ENCODE assay signal across 14 cellular contexts in the genomic region with DNA sequence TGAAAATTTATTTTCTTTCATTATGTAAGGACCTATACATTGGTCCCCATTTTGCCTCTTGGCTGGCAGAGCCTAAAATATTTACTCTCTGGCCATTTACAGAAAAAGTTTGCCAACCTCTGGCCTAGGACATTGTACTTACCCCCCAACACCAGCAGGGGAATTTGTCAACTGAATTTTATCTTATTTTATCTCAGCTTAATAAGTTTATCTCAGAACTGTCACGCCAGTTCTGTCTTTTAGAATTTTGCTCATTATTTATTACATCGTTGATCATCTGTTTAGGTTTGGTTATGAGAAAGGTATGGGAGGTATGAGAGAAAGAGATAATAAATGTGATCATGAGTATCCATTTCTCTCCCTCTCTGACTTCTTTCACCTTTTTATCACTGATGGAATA. TPM values are rescaled to one million over a fixed set of nuclear protein-coding genes. Genes with fewer than 3 reads are reported as not detected.
DNase-seq lines count a peak whose midpoint lies in the region; ATAC-seq and TF ChIP-seq lines count a peak whose summit lies in the region.
"Had no signal": no experiment of that assay in that cellular context is flagged by ENCODE, and none has a peak within 500 bp of the region (broad histone marks: within the 10 kb centered on the region; RNA-seq: fewer than 3 reads in every experiment).

No MANE protein-coding gene starts in this region.

- ATAC-seq in HG03469 (IDR thresholded peaks at IDR 0.05; ENCODE audit: unreplicated experiment) (no peak), HG03571 (IDR thresholded peaks at IDR 0.05; ENCODE audit: unreplicated experiment) (no peak)
- ATAC-seq: heart left ventricle, left ventricle myocardium superior had no signal

- TF ChIP-seq CTCF in cardiac muscle cell (IDR thresholded peaks at IDR 0.05; ENCODE audit: low read depth, low read length): peak; percentile 33
- TF ChIP-seq CTCF in right atrium auricular region (IDR thresholded peaks at IDR 0.05): peak in 1 of 2 donors; percentile 26
- peak in 4 of 6 experiments; percentile 16 to 48 (median 32) for TF ChIP-seq CTCF in Peyer's patch (IDR thresholded peaks at IDR 0.05)
- TF ChIP-seq CTCF in fibroblast of the aortic adventitia (IDR thresholded peaks at IDR 0.05; ENCODE audit: insufficient read depth, low read length): peak; percentile 46
- TF ChIP-seq CTCF in transverse colon (IDR thresholded peaks at IDR 0.05): peak in 4 of 5 experiments; percentile 5 to 46 (median 26)

- in situ Hi-C loops in transverse colon (cut with MboI; ENCODE audit: low pct_ligation_motif_present in 1 of 4, low pct_unique_long_range_greater_than_20kb in 1 of 4, low sequenced_read_pairs in 3 of 4): loop anchor here in 1 of 4 donors (25.0 kb wide), 1 partner anchor 151 kb away; no protein-coding TSS in a partner anchor

- H3K27ac ChIP-seq in cardiac muscle cell: peak overlapping the region; percentile 77
- no peak overlapping the region for H3K27ac ChIP-seq in right atrium auricular region
- peak overlapping the region in 1 of 4 donors; percentile 53 for H3K27ac ChIP-seq in Peyer's patch
- H3K27ac ChIP-seq in transverse colon: peak overlapping the region in 2 of 4 donors; percentile 59

- no peak for TF ChIP-seq EP300 in transverse colon (IDR thresholded peaks at IDR 0.05; ENCODE audit: low read depth)

- H3K36me3 ChIP-seq in cardiac muscle cell: peaks cover 85% of the 10 kb centered on the region
- peaks cover 95% of the 10 kb centered on the region for H3K36me3 ChIP-seq in right atrium auricular region
- peaks cover 0 to 84% (median 9%) of the 10 kb centered on the region in 3 donors for H3K36me3 ChIP-seq in Peyer's patch
- H3K36me3 ChIP-seq in transverse colon: peaks cover 0 to 88% (median 30%) of the 10 kb centered on the region in 4 donors

- H3K4me1 ChIP-seq in cardiac muscle cell (ENCODE audit: low read depth) (peaks cover 4% of the 10 kb centered on the region), right atrium auricular region (peaks cover 0 to 5% of the 10 kb centered on the region in 2 donors), Peyer's patch (peaks cover 0 to 36% (median 4%) of the 10 kb centered on the region in 4 donors), transverse colon (peaks cover 5 to 51% (median 40%) of the 10 kb centered on the region in 4 donors)

- no peak overlapping the region for H3K4me3 ChIP-seq in cardiac muscle cell
- no peak overlapping the region for H3K4me3 ChIP-seq in right atrium auricular region
- H3K4me3 ChIP-seq in Peyer's patch: no peak overlapping the region
- H3K4me3 ChIP-seq in fibroblast of the aortic adventitia (ENCODE audit: low read depth, low read length): no peak overlapping the region
- no peak overlapping the region for H3K4me3 ChIP-seq in transverse colon
- H3K4me3 ChIP-seq: heart left ventricle, prostate gland had no signal

- no peaks in the 10 kb centered on the region for H3K27me3 ChIP-seq in cardiac muscle cell
- H3K27me3 ChIP-seq in right atrium auricular region: no peaks in the 10 kb centered on the region
- no peaks in the 10 kb centered on the region for H3K27me3 ChIP-seq in Peyer's patch
- no peaks in the 10 kb centered on the region for H3K27me3 ChIP-seq in transverse colon
- H3K27me3 ChIP-seq: heart left ventricle had no signal

- WGBS in transverse colon (ENCODE audit: low coverage in 1 of 2), 2 donors: 86 to 100% methylated on average over 2 of the region's 2 CpGs

- intact Hi-C loops in transverse colon (cut with DNase I; ENCODE audit: low total_unique reads): no loop called here

- TF ChIP-seq POLR2A in Peyer's patch (IDR thresholded peaks at IDR 0.05) (no peak), transverse colon (IDR thresholded peaks at IDR 0.05) (no peak)

- no peak for DNase-seq in cardiac muscle cell (ENCODE audit: low read depth in 1 of 2, low spot score in 1 of 2)
- no peak for DNase-seq in right atrium auricular region (ENCODE audit: low spot score)
- DNase-seq in Peyer's patch: no peak
- DNase-seq in fibroblast of the aortic adventitia (ENCODE audit: low read depth): no peak
- DNase-seq in transverse colon: no peak
- no peak for DNase-seq in NK-92 treated with Interleukin-12 subunit alpha and Interleukin-12 subunit beta, amount 100 ng/mL, for 24 hours (lab: John Stamatoyannopoulos, UW)
- DNase-seq: activated naive CD4-positive, alpha-beta T cell; C1 segment of cervical spinal cord; heart left ventricle; left ventricle myocardium superior; NCI-H510A treated with DMSO at 0.1 percent for 48 hours had no signal

- H3K9me3 ChIP-seq in cardiac muscle cell (ENCODE audit: low read depth): no peaks in the 10 kb centered on the region
- no peaks in the 10 kb centered on the region for H3K9me3 ChIP-seq in right atrium auricular region
- no peaks in the 10 kb centered on the region for H3K9me3 ChIP-seq in Peyer's patch
- H3K9me3 ChIP-seq in transverse colon: no peaks in the 10 kb centered on the region
- H3K9me3 ChIP-seq: heart left ventricle, prostate gland had no signal

RNA-seq across cellular contexts. Expression of gene CHD2, which starts 38.3 kb away (rescaled TPM):
- total RNA-seq in cardiac muscle cell: 49.5 and 118 TPM in 2 replicates
- 60.8 and 90.6 TPM in 2 replicates for polyA plus RNA-seq in cardiac muscle cell
- 10 to 100 TPM; 31.1 to 37.9 TPM for total RNA-seq in right atrium auricular region
- total RNA-seq in Peyer's patch: 100 to 1,000 TPM; 109 to 370 (median 161) TPM
- total RNA-seq in fibroblast of the aortic adventitia (ENCODE audit: low replicate concordance): 83.7 and 253 TPM in 2 replicates
- total RNA-seq in transverse colon: 100 to 1,000 TPM in 3 of 4 donors, 10 to 100 TPM in 1; 90.5 to 190 (median 138) TPM
